ENCODE assay signal across 22 cellular contexts in genomic region chr11:8346157-8346755, GRCh38.
A peak's percentile ranks its signal among the peaks of the same experiment; 100 is the strongest.
DNase-seq lines count a peak whose midpoint lies in the region; ATAC-seq, FAIRE-seq and TF ChIP-seq lines count a peak whose summit lies in the region.
"Had no signal": no experiment of that assay in that cellular context is flagged by ENCODE, and none has a peak within 500 bp of the region (broad histone marks: within the 10 kb centered on the region; RNA-seq: fewer than 3 reads in every experiment).

No MANE protein-coding gene starts in this region.

- no peaks in the 10 kb centered on the region for H3K79me2 ChIP-seq in astrocyte (ENCODE audit: insufficient read depth, low read length)
- no peaks in the 10 kb centered on the region for H3K79me2 ChIP-seq in mammary epithelial cell (ENCODE audit: insufficient read depth, low read length)

- no peak overlapping the region for H3K4me3 ChIP-seq in astrocyte (ENCODE audit: insufficient read depth, low read depth, low read length)
- no peak overlapping the region for H3K4me3 ChIP-seq in mammary epithelial cell (replicated peaks in 1 of 3; ENCODE audit: insufficient read depth in 1 of 3, low read depth in 2 of 3, low read length in 3 of 3)
- H3K4me3 ChIP-seq: BLaER1, GM12878, GM23248 had no signal

- H3K4me1 Mint-ChIP-seq in astrocyte (ENCODE audit: low read depth, unreplicated experiment) (peaks cover 5% of the 10 kb centered on the region), progenitor cell of endocrine pancreas (ENCODE audit: low read depth) (peaks cover 4% of the 10 kb centered on the region)
- H3K4me1 Mint-ChIP-seq: CD4-positive, CD25-positive, alpha-beta regulatory T cell had no signal

- H3K27me3 ChIP-seq in astrocyte (ENCODE audit: insufficient read depth, low read length) (no peaks in the 10 kb centered on the region), mammary epithelial cell (ENCODE audit: insufficient read depth, low read length) (no peaks in the 10 kb centered on the region)
- H3K27me3 ChIP-seq: BLaER1 had no signal

- no peaks in the 10 kb centered on the region for H3K36me3 ChIP-seq in astrocyte (ENCODE audit: insufficient read depth, low read length)
- no peaks in the 10 kb centered on the region for H3K36me3 ChIP-seq in mammary epithelial cell (ENCODE audit: insufficient read depth, low read length)
- H3K36me3 ChIP-seq: BLaER1 had no signal

- H3K4me1 ChIP-seq in astrocyte (ENCODE audit: insufficient read depth, low read length) = no peaks in the 10 kb centered on the region
- peaks cover 11% of the 10 kb centered on the region for H3K4me1 ChIP-seq in mammary epithelial cell (ENCODE audit: insufficient read depth, low read length)
- H3K4me1 ChIP-seq: Caco-2 had no signal

- H3K9me3 ChIP-seq in astrocyte (ENCODE audit: insufficient read depth, low read depth, low read length) (no peaks in the 10 kb centered on the region), mammary epithelial cell (replicated peaks; ENCODE audit: insufficient read depth, low read length) (no peaks in the 10 kb centered on the region)
- H3K9me3 ChIP-seq: Caco-2 had no signal

- dilution Hi-C loops in mammary epithelial cell (cut with HindIII; ENCODE audit: low sequenced_read_pairs) = no loop called here

- H3K36me3 Mint-ChIP-seq in astrocyte (ENCODE audit: low read depth, unreplicated experiment) = peaks cover 2% of the 10 kb centered on the region
- no peaks in the 10 kb centered on the region for H3K36me3 Mint-ChIP-seq in progenitor cell of endocrine pancreas (ENCODE audit: insufficient read depth)
- H3K36me3 Mint-ChIP-seq: CD4-positive, CD25-positive, alpha-beta regulatory T cell; CD8-positive, alpha-beta T cell had no signal

- DNase-seq in G401 (ENCODE audit: low spot score) = peak; percentile 63
- no peak for DNase-seq in astrocyte (ENCODE audit: low read depth)
- peak; percentile 70 for DNase-seq in cerebellum (ENCODE audit: low spot score)
- DNase-seq in mammary epithelial cell = no peak
- no peak for DNase-seq in progenitor cell of endocrine pancreas (ENCODE audit: low spot score, unreplicated experiment)
- DNase-seq: Caco-2; CD4-positive, CD25-positive, alpha-beta regulatory T cell; CD8-positive, alpha-beta T cell; DMS153; DND-41; GDM1; GM23248; H7; HCEC 1CT had no signal

- H3K9ac ChIP-seq in astrocyte (ENCODE audit: low read length) (no peak overlapping the region), mammary epithelial cell (ENCODE audit: insufficient read depth, low read length) (no peak overlapping the region)
- H3K9ac ChIP-seq: BLaER1, GM23248 had no signal

- no peak overlapping the region for H2AFZ ChIP-seq in astrocyte (ENCODE audit: low read depth, low read length)
- no peak overlapping the region for H2AFZ ChIP-seq in mammary epithelial cell (ENCODE audit: low read depth, low read length)
- H2AFZ ChIP-seq: GM23248 had no signal

- H3K9me3 Mint-ChIP-seq in astrocyte (ENCODE audit: unreplicated experiment) (peaks cover 7% of the 10 kb centered on the region), progenitor cell of endocrine pancreas (ENCODE audit: low read depth) (no peaks in the 10 kb centered on the region)
- H3K9me3 Mint-ChIP-seq: CD8-positive, alpha-beta T cell had no signal

- no TSS peak for BruUV-seq in mammary epithelial cell (replicated peaks; lab: Mats Ljungman, UMichigan)

- 86% methylated on average over 10 of the region's 16 CpGs for WGBS in mammary epithelial cell (ENCODE audit: low coverage, missing lambda C conversion rate)

- no peak for TF ChIP-seq CTCF in astrocyte (IDR thresholded peaks at IDR 0.05; ENCODE audit: insufficient read depth, low read depth, low read length)
- no peak for TF ChIP-seq CTCF in mammary epithelial cell (conservative IDR thresholded peaks at IDR 0.05 in 1 of 2, IDR thresholded peaks at IDR 0.05 in 1 of 2; ENCODE audit: extremely low read depth in 1 of 2, insufficient read depth in 1 of 2, low read depth in 1 of 2, low read length in 2 of 2)
- TF ChIP-seq CTCF in progenitor cell of endocrine pancreas (IDR thresholded peaks at IDR 0.05; ENCODE audit: unreplicated experiment) = no peak

- ATAC-seq in HG02798 (IDR thresholded peaks at IDR 0.05; ENCODE audit: poor library complexity, unreplicated experiment) = no peak
- ATAC-seq: CD8-positive, alpha-beta T cell; GM12878 had no signal

- H3K4me2 ChIP-seq in astrocyte (ENCODE audit: low read length) (no peak overlapping the region), mammary epithelial cell (ENCODE audit: insufficient read depth, low read depth, low read length) (no peak overlapping the region)
- H3K4me2 ChIP-seq: BLaER1 had no signal

- CTCF ChIA-PET in mammary epithelial cell (lab: Charles Lee; ENCODE audit: low non-redundant PET) = no interaction called here

- no peak for FAIRE-seq in astrocyte (lab: Jason Lieb, UNC)
- FAIRE-seq: A204.1, GM12878, GM19239, H1 had no signal

- H3K27ac Mint-ChIP-seq in astrocyte (ENCODE audit: unreplicated experiment) = peak overlapping the region; percentile 58
- H3K27ac Mint-ChIP-seq in progenitor cell of endocrine pancreas = no peak overlapping the region
- H3K27ac Mint-ChIP-seq: B cell; CD4-positive, CD25-positive, alpha-beta regulatory T cell; CD8-positive, alpha-beta T cell had no signal

- intact Hi-C loops in mammary epithelial cell (cut with micrococcal nuclease) = no loop called here

- no peaks in the 10 kb centered on the region for H4K20me1 ChIP-seq in astrocyte (ENCODE audit: insufficient read depth, low read length)
- no peaks in the 10 kb centered on the region for H4K20me1 ChIP-seq in mammary epithelial cell (ENCODE audit: insufficient read depth, low read length)
- H4K20me1 ChIP-seq: BLaER1 had no signal

- H3K27me3 Mint-ChIP-seq in astrocyte (ENCODE audit: low read depth, unreplicated experiment) = peaks cover 45% of the 10 kb centered on the region
- no peaks in the 10 kb centered on the region for H3K27me3 Mint-ChIP-seq in progenitor cell of endocrine pancreas

- no peak overlapping the region for H3K4me3 Mint-ChIP-seq in astrocyte (ENCODE audit: unreplicated experiment)
- no peak overlapping the region for H3K4me3 Mint-ChIP-seq in progenitor cell of endocrine pancreas (ENCODE audit: low read depth)
- H3K4me3 Mint-ChIP-seq: B cell; CD4-positive, CD25-positive, alpha-beta regulatory T cell; CD8-positive, alpha-beta T cell had no signal

- H3K27ac ChIP-seq in astrocyte (ENCODE audit: low read depth, low read length) (no peak overlapping the region), mammary epithelial cell (ENCODE audit: insufficient read depth, low read depth, low read length) (no peak overlapping the region)
- H3K27ac ChIP-seq: 22Rv1, BLaER1, GM23248 had no signal

- in situ Hi-C loops in G401 (cut with HindIII; ENCODE audit: low sequenced_read_pairs) (no loop called here), mammary epithelial cell (cut with MboI; ENCODE audit: low sequenced_read_pairs in 2 of 2) (no loop called here)

Comparison
In these comparisons a context has a peak if more than half of its experiments do, and no peak if none do; other contexts are left out.
1. DNase-seq: peak in G401 (single experiment) and cerebellum (single experiment); none in astrocyte (single experiment), mammary epithelial cell (single experiment) and progenitor cell of endocrine pancreas (single experiment).